10 cellular contexts compared by ENCODE assay signal in the genomic region with DNA sequence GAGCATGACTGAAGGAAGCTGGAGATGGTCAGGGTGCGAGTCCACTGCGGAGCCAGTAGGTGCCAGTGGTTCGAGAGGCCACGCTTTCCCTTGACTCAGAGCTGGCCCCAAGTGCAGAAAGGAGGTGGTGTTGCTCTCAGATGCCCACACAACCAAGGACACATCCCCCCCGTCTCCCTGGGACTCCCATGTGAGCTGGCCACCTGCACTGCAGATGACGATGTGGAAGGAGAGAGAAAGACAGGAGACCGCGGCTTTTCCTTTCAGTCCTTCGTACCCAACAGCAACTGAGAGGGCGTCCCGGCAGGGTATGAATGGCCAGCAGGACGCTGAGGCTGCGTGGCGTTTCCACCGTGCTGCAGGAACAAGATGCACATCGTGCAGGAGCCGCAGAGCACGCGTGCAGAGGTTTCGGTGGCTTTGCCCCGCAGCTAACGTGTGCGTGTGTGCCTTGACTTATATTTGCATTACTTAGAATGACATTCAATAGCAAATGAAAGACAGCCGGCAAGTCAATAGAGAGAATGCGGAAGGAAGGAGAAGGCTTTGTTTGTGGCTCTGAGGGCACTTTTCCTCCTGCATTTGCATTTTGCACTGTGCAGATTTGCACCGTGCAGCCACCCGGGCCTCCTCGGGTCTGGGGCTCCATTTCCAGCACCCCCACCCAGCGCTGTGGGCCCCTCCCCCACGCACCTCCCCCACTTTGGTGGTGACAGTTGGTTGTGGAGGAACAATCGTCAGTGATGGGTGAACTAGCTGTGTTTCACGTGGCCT. TPM values are rescaled to one million over a fixed set of nuclear protein-coding genes. Genes with fewer than 3 reads are reported as not detected.
DNase-seq lines count a peak whose midpoint lies in the region; ATAC-seq, FAIRE-seq and TF ChIP-seq lines count a peak whose summit lies in the region.
"Had no signal": no experiment of that assay in that cellular context is flagged by ENCODE, and none has a peak within 500 bp of the region (broad histone marks: within the 10 kb centered on the region; RNA-seq: fewer than 3 reads in every experiment).

No MANE protein-coding gene starts in this region.

- no peak for ATAC-seq in stimulated activated naive CD8-positive, alpha-beta T cell treated with anti-CD3 and anti-CD28 coated beads, Interleukin-15, Interleukin-2, amounts not matched to agents 100 U/mL and 50 U/mL, for 24 hours
- ATAC-seq in aorta (ENCODE audit: low FRiP score): no peak
- ATAC-seq in foreskin keratinocyte: no peak
- ATAC-seq in HG02588 (IDR thresholded peaks at IDR 0.05; ENCODE audit: unreplicated experiment): no peak
- ATAC-seq: gastrocnemius medialis had no signal

- intact Hi-C loops in dendritic cell treated with granulocyte-macrophage colony-stimulating factor and Interleukin-4, amounts not matched to agents 40 ng/mL and 50 ng/mL, for 4 days (cut with micrococcal nuclease): no loop called here
- intact Hi-C loops in aorta (cut with DNase I): no loop called here

- peaks cover 10% of the 10 kb centered on the region for H3K4me1 Mint-ChIP-seq in stimulated activated naive CD8-positive, alpha-beta T cell treated with anti-CD3 and anti-CD28 coated beads, Interleukin-15, Interleukin-2, amounts not matched to agents 100 ng/mL and 50 ng/mL, for 24 hours (ENCODE audit: low read depth)
- H3K4me1 Mint-ChIP-seq in dendritic cell treated with granulocyte-macrophage colony-stimulating factor and Interleukin-4, amounts not matched to agents 40 ng/mL and 50 ng/mL, for 4 days (ENCODE audit: low read depth): peaks cover 16% of the 10 kb centered on the region

- H3K27ac ChIP-seq in aorta (ENCODE audit: low read depth in 1 of 2, low read length in 2 of 2) (no peak overlapping the region), foreskin keratinocyte (no peak overlapping the region)
- H3K27ac ChIP-seq: gastrocnemius medialis had no signal

- no peaks in the 10 kb centered on the region for H3K36me3 ChIP-seq in aorta (ENCODE audit: control insufficient read depth in 1 of 2, insufficient read depth in 2 of 2, low read length in 1 of 2)
- H3K36me3 ChIP-seq: gastrocnemius medialis had no signal

- peaks cover 15% of the 10 kb centered on the region for H3K27me3 Mint-ChIP-seq in stimulated activated naive CD8-positive, alpha-beta T cell treated with anti-CD3 and anti-CD28 coated beads, Interleukin-15, Interleukin-2, amounts not matched to agents 100 ng/mL and 50 ng/mL, for 24 hours
- H3K27me3 Mint-ChIP-seq in dendritic cell treated with granulocyte-macrophage colony-stimulating factor and Interleukin-4, amounts not matched to agents 40 ng/mL and 50 ng/mL, for 4 days: peaks cover 86% of the 10 kb centered on the region

- no peaks in the 10 kb centered on the region for H3K9me3 ChIP-seq in aorta (ENCODE audit: control insufficient read depth, low read length)
- H3K9me3 ChIP-seq: gastrocnemius medialis had no signal

- H3K36me3 Mint-ChIP-seq in stimulated activated naive CD8-positive, alpha-beta T cell treated with anti-CD3 and anti-CD28 coated beads, Interleukin-15, Interleukin-2, amounts not matched to agents 100 ng/mL and 50 ng/mL, for 24 hours (ENCODE audit: low read depth): no peaks in the 10 kb centered on the region
- H3K36me3 Mint-ChIP-seq in dendritic cell treated with granulocyte-macrophage colony-stimulating factor and Interleukin-4, amounts not matched to agents 40 ng/mL and 50 ng/mL, for 4 days (ENCODE audit: low read depth): no peaks in the 10 kb centered on the region

- no peak for DNase-seq in stimulated activated naive CD8-positive, alpha-beta T cell treated with anti-CD3 and anti-CD28 coated beads, Interleukin-15, Interleukin-2, amounts not matched to agents 100 U/mL and 50 U/mL, for 24 hours
- DNase-seq in HTR-8/SVneo (ENCODE audit: insufficient read length, low spot score): no peak
- DNase-seq in aorta: peak; percentile 34 to 71
- no peak for DNase-seq in foreskin keratinocyte
- no peak for DNase-seq in NCI-H510A (lab: John Stamatoyannopoulos, UW)
- DNase-seq: gastrocnemius medialis had no signal

- 6 to 7% methylated on average over 32 of the region's 32 CpGs for WGBS in aorta, 2 donors

- no peaks in the 10 kb centered on the region for H3K9me3 Mint-ChIP-seq in stimulated activated naive CD8-positive, alpha-beta T cell treated with anti-CD3 and anti-CD28 coated beads, Interleukin-15, Interleukin-2, amounts not matched to agents 100 ng/mL and 50 ng/mL, for 24 hours
- H3K9me3 Mint-ChIP-seq in dendritic cell treated with granulocyte-macrophage colony-stimulating factor and Interleukin-4, amounts not matched to agents 40 ng/mL and 50 ng/mL, for 4 days: no peaks in the 10 kb centered on the region

- no peak overlapping the region for H3K27ac Mint-ChIP-seq in stimulated activated naive CD8-positive, alpha-beta T cell treated with anti-CD3 and anti-CD28 coated beads, Interleukin-15, Interleukin-2, amounts not matched to agents 100 ng/mL and 50 ng/mL, for 24 hours
- H3K27ac Mint-ChIP-seq in dendritic cell treated with granulocyte-macrophage colony-stimulating factor and Interleukin-4, amounts not matched to agents 40 ng/mL and 50 ng/mL, for 4 days: no peak overlapping the region

- H3K4me1 ChIP-seq in aorta (ENCODE audit: control insufficient read depth in 1 of 2, insufficient read depth in 2 of 2, low read length in 2 of 2) (no peaks in the 10 kb centered on the region), foreskin keratinocyte (no peaks in the 10 kb centered on the region)
- H3K4me1 ChIP-seq: gastrocnemius medialis had no signal

- TF ChIP-seq CTCF in foreskin keratinocyte (conservative IDR thresholded peaks at IDR 0.05): no peak

- H3K27me3 ChIP-seq in aorta (ENCODE audit: control insufficient read depth in 1 of 2, insufficient read depth in 2 of 2, low read length in 1 of 2) (no peaks in the 10 kb centered on the region), foreskin keratinocyte (peaks cover 51% of the 10 kb centered on the region)

- H3K4me3 ChIP-seq in aorta (ENCODE audit: low read length in 2 of 2): no peak overlapping the region
- H3K4me3 ChIP-seq: gastrocnemius medialis, smooth muscle cell had no signal

- peak; percentile 89 for FAIRE-seq in HTR-8/SVneo (lab: Jason Lieb, UNC)

- peak overlapping the region; percentile 63 for H3K4me3 Mint-ChIP-seq in stimulated activated naive CD8-positive, alpha-beta T cell treated with anti-CD3 and anti-CD28 coated beads, Interleukin-15, Interleukin-2, amounts not matched to agents 100 ng/mL and 50 ng/mL, for 24 hours
- H3K4me3 Mint-ChIP-seq in dendritic cell treated with granulocyte-macrophage colony-stimulating factor and Interleukin-4, amounts not matched to agents 40 ng/mL and 50 ng/mL, for 4 days: peak overlapping the region; percentile 45

RNA-seq across cellular contexts. Expression of a gene that starts 26.3 kb away (rescaled TPM):
- total RNA-seq in aorta (not detected), foreskin keratinocyte (not detected in 2 replicates)
- polyA plus RNA-seq in aorta (not detected), foreskin keratinocyte (not detected in 2 replicates)
- total RNA-seq: gastrocnemius medialis, smooth muscle cell had no signal
- polyA plus RNA-seq: smooth muscle cell had no signal

Comparison
In these comparisons a context has a peak if more than half of its experiments do, and no peak if none do; other contexts are left out.
1. DNase-seq: peak in aorta (2 of 2); none in stimulated activated naive CD8-positive, alpha-beta T cell treated with anti-CD3 and anti-CD28 coated beads, Interleukin-15, Interleukin-2, amounts not matched to agents 100 U/mL and 50 U/mL, for 24 hours (single experiment), HTR-8/SVneo (single experiment), foreskin keratinocyte (0 of 2) and NCI-H510A (single experiment).